In genomic region chr16:28595451-28595850, GRCh38 we compare ENCODE assay signal across 15 cellular contexts. TPM values are rescaled to one million over a fixed set of nuclear protein-coding genes. Genes with fewer than 3 reads are reported as not detected.
"Had no signal": no experiment of that assay in that cellular context is flagged by ENCODE, and none has a peak within 500 bp of the region (broad histone marks: within the 10 kb centered on the region; RNA-seq: fewer than 3 reads in every experiment).

No MANE protein-coding gene starts in this region.

RNA-seq across cellular contexts. Expression of gene SULT1A2, which starts 1.4 kb away (rescaled TPM):
- total RNA-seq: dermis blood vessel endothelial cell, endothelial cell of umbilical vein, myocyte, occipital lobe had no signal
- polyA plus RNA-seq: endothelial cell of umbilical vein; fibroblast of lung; naive thymus-derived CD8-positive, alpha-beta T cell; neural cell had no signal

RNA-seq across cellular contexts. Expression of gene SULT1A1, which starts 14.4 kb away (rescaled TPM):
- polyA plus RNA-seq: neural cell had no signal

RNA-seq across cellular contexts. Expression of gene NPIPB8, which starts 42.4 kb away (rescaled TPM):
- total RNA-seq: endothelial cell of umbilical vein, epithelial cell of proximal tubule, esophagus muscularis mucosa, gastroesophageal sphincter, hepatocyte, kidney epithelial cell, left ventricle myocardium inferior, myocyte, occipital lobe had no signal
- polyA plus RNA-seq: fibroblast of lung, foreskin keratinocyte, neural cell, ovary had no signal

RNA-seq across cellular contexts. Expression of gene NUPR1, which starts 56.7 kb away (rescaled TPM):
- total RNA-seq: epithelial cell of proximal tubule had no signal
- polyA plus RNA-seq: naive thymus-derived CD8-positive, alpha-beta T cell; neural cell had no signal
